In the genomic region with DNA sequence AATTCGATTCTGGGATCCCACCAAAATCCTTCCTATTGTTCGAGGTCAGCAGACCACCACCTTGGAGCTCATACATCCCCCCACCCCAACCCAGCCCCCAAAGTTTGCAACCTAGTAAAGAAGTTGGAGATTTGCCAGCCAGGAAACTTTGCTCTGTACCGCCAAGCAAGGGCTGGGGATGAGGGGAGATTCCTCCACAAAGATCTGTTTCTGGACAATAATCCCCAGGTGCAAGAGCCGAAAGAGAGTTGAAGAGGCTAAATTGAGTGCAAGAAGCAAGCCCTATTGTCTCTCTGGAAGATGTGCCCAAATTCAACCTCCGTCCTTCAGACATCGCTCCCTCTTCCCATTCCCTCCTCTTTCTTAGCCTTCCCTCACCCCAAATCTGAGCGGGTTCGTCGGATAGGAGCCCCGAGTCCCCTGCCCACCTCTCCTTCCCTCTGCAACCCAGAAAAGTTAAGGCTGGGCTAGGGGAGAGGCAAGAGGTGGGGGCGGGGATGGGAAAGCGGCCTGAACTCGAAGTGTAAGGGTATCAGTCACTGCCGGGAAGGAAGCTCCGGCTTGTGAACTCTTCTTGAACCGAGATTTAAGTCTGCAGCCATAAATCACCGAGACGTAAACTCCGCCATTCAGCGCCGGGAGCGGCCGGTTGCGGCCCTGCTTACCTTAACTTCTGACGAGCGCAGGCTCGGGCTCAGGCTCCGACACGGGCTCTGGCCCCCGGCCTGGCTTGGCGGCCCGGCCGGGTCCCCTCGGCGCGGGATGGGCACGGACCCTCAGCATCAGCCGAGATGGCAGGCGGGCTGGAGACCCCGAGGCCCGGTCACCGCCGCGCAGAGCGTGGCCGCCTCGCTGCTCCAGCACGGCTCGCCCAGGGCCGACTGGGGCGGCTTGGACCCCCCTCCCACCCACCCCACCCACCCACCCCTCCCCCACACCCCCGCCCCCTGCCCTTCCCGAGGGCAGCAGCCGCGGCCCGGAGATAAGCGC, we compare ENCODE assay signal across 8 cellular contexts. TPM values are rescaled to one million over a fixed set of nuclear protein-coding genes. Genes with fewer than 3 reads are reported as not detected.
DNase-seq lines count a peak whose midpoint lies in the region; ATAC-seq lines count a peak whose summit lies in the region.

No MANE protein-coding gene starts in this region.

- H3K9me3 ChIP-seq in right cardiac atrium (ENCODE audit: control insufficient read depth, low read length), result no peaks in the 10 kb centered on the region
- H3K9me3 ChIP-seq in naive thymus-derived CD4-positive, alpha-beta T cell (ENCODE audit: control insufficient read depth in 2 of 3, low read length in 3 of 3), result no peaks in the 10 kb centered on the region

- H3K4me3 ChIP-seq in GM08714 (ENCODE audit: low read length) (peak overlapping the region; percentile 23; the same call in 1 of the 2 replicates), right cardiac atrium (ENCODE audit: low read length) (peak overlapping the region; percentile 87), rectal smooth muscle tissue (ENCODE audit: low read length) (peak overlapping the region; percentile 69)
- no peak overlapping the region for H3K4me3 ChIP-seq in naive thymus-derived CD4-positive, alpha-beta T cell (ENCODE audit: low read length)

- CTCF ChIA-PET in activated CD4-positive, alpha-beta memory T cell treated with anti-CD3 and anti-CD28 coated beads, Interleukin-2, amount 10 ng/mL, durations not matched to agents 7 days and 5 days (lab: Charles Lee), result no interaction called here
- CTCF ChIA-PET in naive thymus-derived CD4-positive, alpha-beta T cell (lab: Charles Lee), result no interaction called here

- H3K9me3 Mint-ChIP-seq in activated CD4-positive, alpha-beta memory T cell treated with anti-CD3 and anti-CD28 coated beads, Interleukin-2, amount 10 ng/mL, durations not matched to agents 7 days and 5 days, result no peaks in the 10 kb centered on the region
- H3K9me3 Mint-ChIP-seq in naive thymus-derived CD4-positive, alpha-beta T cell, result no peaks in the 10 kb centered on the region

- H3K4me1 ChIP-seq in right cardiac atrium (ENCODE audit: control insufficient read depth, insufficient read depth, low read length), result no peaks in the 10 kb centered on the region
- peaks cover 46% of the 10 kb centered on the region for H3K4me1 ChIP-seq in rectal smooth muscle tissue (ENCODE audit: control insufficient read depth, insufficient read depth, low read length)
- H3K4me1 ChIP-seq in naive thymus-derived CD4-positive, alpha-beta T cell (ENCODE audit: control insufficient read depth in 2 of 2, insufficient read depth in 2 of 2, low read length in 2 of 2), result no peaks in the 10 kb centered on the region

- WGBS in right cardiac atrium, result 17% methylated on average over 57 of the region's 57 CpGs

- peak; percentile 18 for DNase-seq in SK-N-DZ (ENCODE audit: low spot score)
- peak in 2 of 3 donors; percentile 60 to 63 for DNase-seq in right cardiac atrium
- no peak for DNase-seq in activated CD4-positive, alpha-beta memory T cell treated with anti-CD3 and anti-CD28 coated beads, Interleukin-2, amount 10 ng/mL, durations not matched to agents 7 days and 5 days
- DNase-seq in naive thymus-derived CD4-positive, alpha-beta T cell, result no peak

- H3K27ac ChIP-seq in right cardiac atrium (ENCODE audit: low read length), result peak overlapping the region; percentile 92
- H3K27ac ChIP-seq in rectal smooth muscle tissue (ENCODE audit: low read depth, low read length), result peak overlapping the region; percentile 92
- no peak overlapping the region for H3K27ac ChIP-seq in naive thymus-derived CD4-positive, alpha-beta T cell (ENCODE audit: low read depth, low read length)

- no peak overlapping the region for H3K4me3 Mint-ChIP-seq in activated CD4-positive, alpha-beta memory T cell treated with anti-CD3 and anti-CD28 coated beads, Interleukin-2, amount 10 ng/mL, durations not matched to agents 7 days and 5 days
- no peak overlapping the region for H3K4me3 Mint-ChIP-seq in naive thymus-derived CD4-positive, alpha-beta T cell

- H3K36me3 Mint-ChIP-seq in activated CD4-positive, alpha-beta memory T cell treated with anti-CD3 and anti-CD28 coated beads, Interleukin-2, amount 10 ng/mL, durations not matched to agents 7 days and 5 days (ENCODE audit: low read depth), result no peaks in the 10 kb centered on the region
- H3K36me3 Mint-ChIP-seq in naive thymus-derived CD4-positive, alpha-beta T cell, result peaks cover 0 to 3% (median 0%) of the 10 kb centered on the region in 5 donors

- no peak overlapping the region for H3K27ac Mint-ChIP-seq in activated CD4-positive, alpha-beta memory T cell treated with anti-CD3 and anti-CD28 coated beads, Interleukin-2, amount 10 ng/mL, durations not matched to agents 7 days and 5 days
- no peak overlapping the region for H3K27ac Mint-ChIP-seq in naive thymus-derived CD4-positive, alpha-beta T cell

- ATAC-seq in right cardiac atrium (peak; percentile 51 to 65), HG03175 (IDR thresholded peaks at IDR 0.05; ENCODE audit: unreplicated experiment) (no peak), GM21390 (IDR thresholded peaks at IDR 0.05; ENCODE audit: unreplicated experiment) (no peak)
- no peak for ATAC-seq in naive thymus-derived CD4-positive, alpha-beta T cell

- no peak overlapping the region for H3K9ac ChIP-seq in rectal smooth muscle tissue (ENCODE audit: low read length)

- H3K4me1 Mint-ChIP-seq in activated CD4-positive, alpha-beta memory T cell treated with anti-CD3 and anti-CD28 coated beads, Interleukin-2, amount 10 ng/mL, durations not matched to agents 7 days and 5 days, result no peaks in the 10 kb centered on the region
- H3K4me1 Mint-ChIP-seq in naive thymus-derived CD4-positive, alpha-beta T cell, result no peaks in the 10 kb centered on the region

- POLR2A ChIA-PET in activated CD4-positive, alpha-beta memory T cell treated with anti-CD3 and anti-CD28 coated beads, Interleukin-2, amount 10 ng/mL, durations not matched to agents 7 days and 5 days (lab: Charles Lee), result no interaction called here
- POLR2A ChIA-PET in naive thymus-derived CD4-positive, alpha-beta T cell (lab: Charles Lee), result no interaction called here

- H3K27me3 ChIP-seq in right cardiac atrium (ENCODE audit: control insufficient read depth, insufficient read depth) (no peaks in the 10 kb centered on the region), rectal smooth muscle tissue (ENCODE audit: control insufficient read depth, insufficient read depth, low read length) (no peaks in the 10 kb centered on the region)
- H3K27me3 ChIP-seq in naive thymus-derived CD4-positive, alpha-beta T cell (ENCODE audit: control insufficient read depth in 2 of 2, insufficient read depth in 2 of 2, low read length in 2 of 2), result no peaks in the 10 kb centered on the region

- no peaks in the 10 kb centered on the region for H3K27me3 Mint-ChIP-seq in activated CD4-positive, alpha-beta memory T cell treated with anti-CD3 and anti-CD28 coated beads, Interleukin-2, amount 10 ng/mL, durations not matched to agents 7 days and 5 days
- H3K27me3 Mint-ChIP-seq in naive thymus-derived CD4-positive, alpha-beta T cell, result peaks cover 0 to 20% (median 7%) of the 10 kb centered on the region in 5 donors

- intact Hi-C loops in right cardiac atrium (cut with DNase I), result no loop called here
- intact Hi-C loops in naive thymus-derived CD4-positive, alpha-beta T cell (cut with micrococcal nuclease), result no loop called here

- H3K36me3 ChIP-seq in rectal smooth muscle tissue (ENCODE audit: control insufficient read depth, insufficient read depth, low read length), result no peaks in the 10 kb centered on the region
- no peaks in the 10 kb centered on the region for H3K36me3 ChIP-seq in naive thymus-derived CD4-positive, alpha-beta T cell (ENCODE audit: control insufficient read depth in 2 of 3, insufficient read depth in 3 of 3, low read length in 3 of 3)

RNA-seq across cellular contexts. Expression of a gene that starts 10.8 kb away (rescaled TPM):
- polyA plus RNA-seq in SK-N-DZ (2014; cell fraction: cytosol; rRNA removed), result not detected in 2 replicates
- not detected in 2 replicates for polyA plus RNA-seq in SK-N-DZ (2014; cell fraction: nucleus; rRNA removed)
- total RNA-seq in right cardiac atrium, result under 1 TPM in 3 of 4 donors, not detected in 1; 0.12 to 0.60 (median 0.37) TPM
- 0.36 TPM for polyA plus RNA-seq in right cardiac atrium
- total RNA-seq in activated CD4-positive, alpha-beta memory T cell treated with anti-CD3 and anti-CD28 coated beads, Interleukin-2, amount 10 ng/mL, durations not matched to agents 7 days and 5 days, result not detected
- total RNA-seq in naive thymus-derived CD4-positive, alpha-beta T cell, result not detected
- not detected for polyA plus RNA-seq in naive thymus-derived CD4-positive, alpha-beta T cell

RNA-seq across cellular contexts. Expression of a gene that starts 17.3 kb away (rescaled TPM):
- not detected in 2 replicates for polyA plus RNA-seq in SK-N-DZ (2014; cell fraction: cytosol; rRNA removed)
- not detected in 2 replicates for polyA plus RNA-seq in SK-N-DZ (2014; cell fraction: nucleus; rRNA removed)
- total RNA-seq in right cardiac atrium, result 1 to 10 TPM in 2 of 4 donors, under 1 TPM in 2; 0.12 to 2.2 (median 1.1) TPM
- 3.3 TPM for polyA plus RNA-seq in right cardiac atrium
- total RNA-seq in activated CD4-positive, alpha-beta memory T cell treated with anti-CD3 and anti-CD28 coated beads, Interleukin-2, amount 10 ng/mL, durations not matched to agents 7 days and 5 days, result under 1 TPM in 1 of 2 experiments, not detected in 1; 0.15 TPM
- not detected for total RNA-seq in naive thymus-derived CD4-positive, alpha-beta T cell
- under 1 TPM in 1 of 2 donors, not detected in 1; 0.41 TPM for polyA plus RNA-seq in naive thymus-derived CD4-positive, alpha-beta T cell

RNA-seq across cellular contexts. Expression of a gene that starts 17.5 kb away (rescaled TPM):
- polyA plus RNA-seq in SK-N-DZ (2014; cell fraction: cytosol; rRNA removed), result not detected in 2 replicates
- polyA plus RNA-seq in SK-N-DZ (2014; cell fraction: nucleus; rRNA removed), result not detected in 2 replicates
- under 1 TPM in 2 of 4 donors, not detected in 2; 0.15 to 0.29 TPM for total RNA-seq in right cardiac atrium
- 0.14 TPM for polyA plus RNA-seq in right cardiac atrium
- under 1 TPM; 0.70 to 0.86 TPM for total RNA-seq in activated CD4-positive, alpha-beta memory T cell treated with anti-CD3 and anti-CD28 coated beads, Interleukin-2, amount 10 ng/mL, durations not matched to agents 7 days and 5 days
- total RNA-seq in naive thymus-derived CD4-positive, alpha-beta T cell, result 1 to 10 TPM in 1 of 5 experiments, under 1 TPM in 3, not detected in 1; 0.10 to 1.1 (median 0.41) TPM
- under 1 TPM; 0.09 to 0.18 TPM for polyA plus RNA-seq in naive thymus-derived CD4-positive, alpha-beta T cell

RNA-seq across cellular contexts. Expression of a gene that starts 30.2 kb away (rescaled TPM):
- not detected in 2 replicates for polyA plus RNA-seq in SK-N-DZ (2014; cell fraction: cytosol; rRNA removed)
- not detected in 2 replicates for polyA plus RNA-seq in SK-N-DZ (2014; cell fraction: nucleus; rRNA removed)
- under 1 TPM in 1 of 4 donors, not detected in 3; 0.17 TPM for total RNA-seq in right cardiac atrium
- 0.43 TPM for polyA plus RNA-seq in right cardiac atrium
- not detected for total RNA-seq in activated CD4-positive, alpha-beta memory T cell treated with anti-CD3 and anti-CD28 coated beads, Interleukin-2, amount 10 ng/mL, durations not matched to agents 7 days and 5 days
- 1 to 10 TPM in 1 of 5 experiments, under 1 TPM in 1, not detected in 3; 0.88 to 2.2 TPM for total RNA-seq in naive thymus-derived CD4-positive, alpha-beta T cell
- polyA plus RNA-seq in naive thymus-derived CD4-positive, alpha-beta T cell, result not detected

RNA-seq across cellular contexts. Expression of a gene that starts 34.3 kb away (rescaled TPM):
- not detected in 2 replicates for polyA plus RNA-seq in SK-N-DZ (2014; cell fraction: cytosol; rRNA removed)
- not detected in 2 replicates for polyA plus RNA-seq in SK-N-DZ (2014; cell fraction: nucleus; rRNA removed)
- not detected for total RNA-seq in right cardiac atrium
- not detected for polyA plus RNA-seq in right cardiac atrium
- total RNA-seq in activated CD4-positive, alpha-beta memory T cell treated with anti-CD3 and anti-CD28 coated beads, Interleukin-2, amount 10 ng/mL, durations not matched to agents 7 days and 5 days, result not detected
- under 1 TPM in 2 of 5 experiments, not detected in 3; 0.32 to 0.49 TPM for total RNA-seq in naive thymus-derived CD4-positive, alpha-beta T cell
- polyA plus RNA-seq in naive thymus-derived CD4-positive, alpha-beta T cell, result not detected

Comparison
In these comparisons a context has a peak if more than half of its experiments do, and no peak if none do; other contexts are left out.
1. DNase-seq: peak in SK-N-DZ (single experiment) and right cardiac atrium (2 of 3); none in activated CD4-positive, alpha-beta memory T cell treated with anti-CD3 and anti-CD28 coated beads, Interleukin-2, amount 10 ng/mL, durations not matched to agents 7 days and 5 days (single experiment) and naive thymus-derived CD4-positive, alpha-beta T cell (0 of 9).
2. ATAC-seq: peak in right cardiac atrium (2 of 2); none in naive thymus-derived CD4-positive, alpha-beta T cell (single experiment), HG03175 (single experiment) and GM21390 (single experiment).